In the genomic region with DNA sequence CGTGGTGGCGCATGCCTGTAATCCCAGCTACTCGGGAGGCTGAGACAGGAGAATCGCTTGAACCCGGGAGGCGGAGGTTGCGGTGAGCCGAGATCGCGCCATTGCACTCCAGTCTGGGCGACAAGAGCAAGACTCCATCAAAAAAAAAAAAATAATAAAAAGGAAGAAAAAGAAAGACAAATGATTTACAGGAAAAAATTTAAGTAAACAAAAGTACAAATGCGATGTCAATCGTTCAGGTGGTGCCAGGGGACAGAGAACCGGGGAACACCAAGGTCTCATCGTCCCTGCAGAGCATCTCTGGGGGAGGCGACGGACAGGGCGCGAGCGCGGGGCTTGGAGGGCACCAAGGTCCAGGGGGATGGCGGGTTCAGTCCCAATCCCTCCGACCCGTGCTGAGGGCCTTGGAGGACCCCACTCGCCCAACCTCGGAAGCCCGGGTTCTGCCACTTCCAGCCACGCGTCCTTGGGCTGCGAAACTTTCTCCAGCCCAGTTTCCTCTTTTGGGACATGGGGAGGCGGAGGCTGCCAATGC, we compare ENCODE assay signal across 8 cellular contexts. TPM values are rescaled to one million over a fixed set of nuclear protein-coding genes. Genes with fewer than 3 reads are reported as not detected.
A peak's percentile ranks its signal among the peaks of the same experiment; 100 is the strongest.
DNase-seq lines count a peak whose midpoint lies in the region; ATAC-seq, FAIRE-seq and TF ChIP-seq lines count a peak whose summit lies in the region.

No MANE protein-coding gene starts in this region.

- peaks cover 39% of the 10 kb centered on the region for H3K4me1 Mint-ChIP-seq in osteocyte (ENCODE audit: unreplicated experiment)

- intact Hi-C loops in esophagus squamous epithelium (cut with DNase I) = no loop called here

- H3K27me3 Mint-ChIP-seq in osteocyte (ENCODE audit: unreplicated experiment) = no peaks in the 10 kb centered on the region

- H3K27ac ChIP-seq in A549 (peak overlapping the region; percentile 81 to 94), Peyer's patch (peak overlapping the region; percentile 97 to 99 (median 98)), esophagus squamous epithelium (peak overlapping the region; percentile 86 to 99 (median 94))

- WGBS in A549 (ENCODE audit: missing lambda C conversion rate) = 29% methylated on average over 31 of the region's 31 CpGs
- 11 to 27% methylated on average over 22 to 24 of the region's 31 CpGs for WGBS in esophagus squamous epithelium, 2 donors

- no peak for DNase-seq in A549 (ENCODE audit: low read depth in 1 of 2, low spot score in 1 of 2)
- DNase-seq in Peyer's patch = no peak
- DNase-seq in esophagus squamous epithelium (lab: John Stamatoyannopoulos, UW) = no peak
- DNase-seq in osteocyte (ENCODE audit: extremely low spot score, unreplicated experiment) = no peak
- no peak for DNase-seq in A172 (ENCODE audit: low spot score)
- no peak for DNase-seq in SKM-1 treated with dmso at 0.1 percent for 144 hours (lab: John Stamatoyannopoulos, UW; ENCODE audit: unreplicated experiment)

- peaks cover 0 to 23% (median 0%) of the 10 kb centered on the region in 3 donors for H3K36me3 ChIP-seq in Peyer's patch
- peaks cover 0 to 24% (median 9%) of the 10 kb centered on the region in 3 donors for H3K36me3 ChIP-seq in esophagus squamous epithelium

- ATAC-seq in A549 = peak; percentile 36 to 47
- peak; percentile 1 for ATAC-seq in GM19463 (IDR thresholded peaks at IDR 0.05; ENCODE audit: unreplicated experiment)
- ATAC-seq in GM18517 (IDR thresholded peaks at IDR 0.05; ENCODE audit: unreplicated experiment) = no peak

- no peaks in the 10 kb centered on the region for H3K9me3 Mint-ChIP-seq in osteocyte (ENCODE audit: unreplicated experiment)

- H3K4me3 Mint-ChIP-seq in osteocyte (ENCODE audit: unreplicated experiment) = peak overlapping the region; percentile 92

- FAIRE-seq in A549 (lab: Jason Lieb, UNC) = no peak

- H3K4me3 ChIP-seq in A549 (peak overlapping the region; percentile 96), Peyer's patch (peak overlapping the region; percentile 87 to 100 (median 93)), esophagus squamous epithelium (peak overlapping the region; percentile 78 to 100 (median 92))

- H3K27ac Mint-ChIP-seq in osteocyte (ENCODE audit: unreplicated experiment) = no peak overlapping the region

- TF ChIP-seq CTCF in A549 (IDR thresholded peaks at IDR 0.05) (no peak), Peyer's patch (IDR thresholded peaks at IDR 0.05) (no peak), esophagus squamous epithelium (IDR thresholded peaks at IDR 0.05) (no peak), osteocyte (IDR thresholded peaks at IDR 0.05) (no peak)

- no peaks in the 10 kb centered on the region for H3K9me3 ChIP-seq in A549
- no peaks in the 10 kb centered on the region for H3K9me3 ChIP-seq in Peyer's patch
- H3K9me3 ChIP-seq in esophagus squamous epithelium = no peaks in the 10 kb centered on the region

- peak overlapping the region; percentile 79 for H3K4me2 ChIP-seq in A549

- POLR2A ChIA-PET in A549 (lab: Yijun Ruan, JAX) = interaction anchor here (0.6 to 1.5 kb wide), 16 partner anchors 8 to 1660 kb away, joined by 3 to 18 read pairs (median 4); partner anchors contain the start of genes HNRNPH1, NHP2, PHYKPL and RUFY1

- no peaks in the 10 kb centered on the region for H3K27me3 ChIP-seq in Peyer's patch
- H3K27me3 ChIP-seq in esophagus squamous epithelium = no peaks in the 10 kb centered on the region

- TF ChIP-seq RAD21 in A549 (conservative IDR thresholded peaks at IDR 0.05 in 1 of 2, IDR thresholded peaks at IDR 0.05 in 1 of 2) = no peak

- H3K36me3 Mint-ChIP-seq in osteocyte (ENCODE audit: unreplicated experiment) = peaks cover 23% of the 10 kb centered on the region

- TF ChIP-seq POLR2A in A549 (IDR thresholded peaks at IDR 0.05; ENCODE audit: low read length) = no peak
- no peak for TF ChIP-seq POLR2A in Peyer's patch (IDR thresholded peaks at IDR 0.05)
- TF ChIP-seq POLR2A in esophagus squamous epithelium (IDR thresholded peaks at IDR 0.05) = no peak

- CTCF ChIA-PET in A549 (lab: Yijun Ruan, JAX) = interaction anchor here (0.6 to 1.3 kb wide), 3 partner anchors 12 to 128 kb away, joined by 3 to 4 read pairs (median 4); no protein-coding TSS in a partner anchor

- TF ChIP-seq EP300 in A549 (IDR thresholded peaks at IDR 0.05) = no peak

- H3K4me1 ChIP-seq in A549 (peaks cover 30% of the 10 kb centered on the region), Peyer's patch (peaks cover 3 to 30% (median 12%) of the 10 kb centered on the region in 4 donors), esophagus squamous epithelium (peaks cover 19 to 73% (median 35%) of the 10 kb centered on the region in 3 donors)

TF ChIP-seq in A549, 52 proteins besides CTCF, POLR2A, EP300 and RAD21:
- TF ChIP-seq BHLHE40 (IDR thresholded peaks at IDR 0.05; ENCODE audit: low read depth, low read length) = no peak
- TF ChIP-seq KDM1A (IDR thresholded peaks at IDR 0.05; ENCODE audit: low read depth) = no peak
- no peak for TF ChIP-seq JUNB (IDR thresholded peaks at IDR 0.05)
- no peak for TF ChIP-seq PHF8 (IDR thresholded peaks at IDR 0.05; ENCODE audit: borderline replicate concordance, low read depth)
- no peak for TF ChIP-seq CBX8 (IDR thresholded peaks at IDR 0.05)
- TF ChIP-seq ZC3H11A (IDR thresholded peaks at IDR 0.05) = no peak
- no peak for TF ChIP-seq CEBPB (IDR thresholded peaks at IDR 0.05)

RNA-seq across cellular contexts. Expression of gene HNRNPAB, which starts 0.6 kb away (rescaled TPM):
- polyA plus RNA-seq in A549 (2011; rRNA removed) (140 and 200 TPM in 2 replicates), A549 (2017; fragmentation: RNase III; extraction: RNeasy Plus Mini Kit Qiagen cat#74134 plus additional on column Dnase treatment) (338 to 354 TPM (median 352 TPM) in 3 replicates)
- polyA plus RNA-seq in A549 (2012; cell fraction: cytosol; rRNA removed) = 249 and 266 TPM in 2 replicates
- 149 and 201 TPM in 2 replicates for polyA plus RNA-seq in A549 (2012; cell fraction: nucleus; rRNA removed)
- polyA minus RNA-seq in A549 (2011; rRNA and poly(A)+ RNA removed) = 68.2 and 74.0 TPM in 2 replicates
- total RNA-seq in Peyer's patch (100 to 1,000 TPM in 1 of 4 donors, 10 to 100 TPM in 3; 74.8 to 135 (median 81.4) TPM), esophagus squamous epithelium (100 to 1,000 TPM; 123 to 150 (median 135) TPM), osteocyte (128 and 131 TPM in 2 replicates)
- total RNA-seq in A172 (2014; rRNA removed; shearing (Covaris generic)) = 98.5 and 106 TPM in 2 replicates

RNA-seq across cellular contexts. Expression of gene GMCL2, which starts 16.6 kb away (rescaled TPM):
- not detected in 2 replicates for polyA plus RNA-seq in A549 (2011; rRNA removed)
- not detected in 2 replicates for polyA plus RNA-seq in A549 (2012; cell fraction: cytosol; rRNA removed)
- not detected in 2 replicates for polyA plus RNA-seq in A549 (2012; cell fraction: nucleus; rRNA removed)
- polyA plus RNA-seq in A549 (2017; fragmentation: RNase III; extraction: RNeasy Plus Mini Kit Qiagen cat#74134 plus additional on column Dnase treatment) = not detected in 3 replicates
- polyA minus RNA-seq in A549 (2011; rRNA and poly(A)+ RNA removed) = not detected in 2 replicates
- not detected for total RNA-seq in Peyer's patch
- not detected for total RNA-seq in esophagus squamous epithelium
- total RNA-seq in osteocyte = not detected in 2 replicates
- not detected in 2 replicates for total RNA-seq in A172 (2014; rRNA removed; shearing (Covaris generic))

RNA-seq across cellular contexts. Expression of gene PHYKPL, which starts 28.9 kb away (rescaled TPM):
- polyA plus RNA-seq in A549 (2011; rRNA removed) (21.9 and 24.6 TPM in 2 replicates), A549 (2017; fragmentation: RNase III; extraction: RNeasy Plus Mini Kit Qiagen cat#74134 plus additional on column Dnase treatment) (12.5 to 13.9 TPM (median 13.0 TPM) in 3 replicates)
- polyA plus RNA-seq in A549 (2012; cell fraction: cytosol; rRNA removed) = 19.3 and 20.6 TPM in 2 replicates
- polyA plus RNA-seq in A549 (2012; cell fraction: nucleus; rRNA removed) = 66.2 and 68.7 TPM in 2 replicates
- 60.3 and 65.1 TPM in 2 replicates for polyA minus RNA-seq in A549 (2011; rRNA and poly(A)+ RNA removed)
- total RNA-seq in Peyer's patch (100 to 1,000 TPM; 180 to 441 (median 280) TPM), esophagus squamous epithelium (10 to 100 TPM; 15.8 to 57.4 (median 21.9) TPM), osteocyte (70.2 and 71.3 TPM in 2 replicates)
- total RNA-seq in A172 (2014; rRNA removed; shearing (Covaris generic)) = 2.4 and 3.6 TPM in 2 replicates

RNA-seq across cellular contexts. Expression of gene NHP2, which starts 50.1 kb away (rescaled TPM):
- polyA plus RNA-seq in A549 (2011; rRNA removed) = 177 and 205 TPM in 2 replicates
- polyA plus RNA-seq in A549 (2012; cell fraction: cytosol; rRNA removed) = 436 and 477 TPM in 2 replicates
- polyA plus RNA-seq in A549 (2012; cell fraction: nucleus; rRNA removed) = 208 and 240 TPM in 2 replicates
- polyA plus RNA-seq in A549 (2017; fragmentation: RNase III; extraction: RNeasy Plus Mini Kit Qiagen cat#74134 plus additional on column Dnase treatment) = 553 to 612 TPM (median 555 TPM) in 3 replicates
- 54.4 and 73.5 TPM in 2 replicates for polyA minus RNA-seq in A549 (2011; rRNA and poly(A)+ RNA removed)
- total RNA-seq in Peyer's patch = 10 to 100 TPM; 49.5 to 75.9 (median 62.0) TPM
- total RNA-seq in esophagus squamous epithelium = 100 to 1,000 TPM; 288 to 408 (median 358) TPM
- total RNA-seq in osteocyte = 91.0 and 94.2 TPM in 2 replicates
- 470 and 586 TPM in 2 replicates for total RNA-seq in A172 (2014; rRNA removed; shearing (Covaris generic))
